In genomic region chr11:60161766-60162165, GRCh38 we compare ENCODE assay signal across 22 cellular contexts. TPM values are rescaled to one million over a fixed set of nuclear protein-coding genes. Genes with fewer than 3 reads are reported as not detected.
"Had no signal": no experiment of that assay in that cellular context is flagged by ENCODE, and none has a peak within 500 bp of the region (broad histone marks: within the 10 kb centered on the region; RNA-seq: fewer than 3 reads in every experiment).

No MANE protein-coding gene starts in this region.

- H3K4me1 ChIP-seq: SJSA1 had no signal

- H3K4me3 ChIP-seq: SJSA1, SK-N-MC had no signal

- H3K27ac ChIP-seq: SJSA1, SK-N-MC had no signal

- H3K36me3 ChIP-seq: SJSA1 had no signal

- H3K27me3 ChIP-seq: SJSA1 had no signal

- H3K9me3 ChIP-seq: SJSA1 had no signal

- FAIRE-seq: RCC 7860 had no signal

- DNase-seq: Karpas-422, KG1, MM.1S, NCI-H1092 treated with DMSO at 0.1 percent for 48 hours, NCI-H1436, NCI-H187, NCI-H2029, NCI-H2081 treated with DMSO at 0.1 percent for 48 hours, NCI-H2171, NCI-H226, NCI-H446, NCI-H510A, NCI-H524 treated with DMSO at 0.1 percent for 48 hours, NCI-H69, NCI-H774, Right ventricle myocardium superior, RPMI8226, SIG-M5 had no signal

RNA-seq across cellular contexts. Expression of gene MS4A6A, which starts 21.1 kb away (rescaled TPM):
- total RNA-seq: HT-29, SJSA1 had no signal
